In the genomic region with DNA sequence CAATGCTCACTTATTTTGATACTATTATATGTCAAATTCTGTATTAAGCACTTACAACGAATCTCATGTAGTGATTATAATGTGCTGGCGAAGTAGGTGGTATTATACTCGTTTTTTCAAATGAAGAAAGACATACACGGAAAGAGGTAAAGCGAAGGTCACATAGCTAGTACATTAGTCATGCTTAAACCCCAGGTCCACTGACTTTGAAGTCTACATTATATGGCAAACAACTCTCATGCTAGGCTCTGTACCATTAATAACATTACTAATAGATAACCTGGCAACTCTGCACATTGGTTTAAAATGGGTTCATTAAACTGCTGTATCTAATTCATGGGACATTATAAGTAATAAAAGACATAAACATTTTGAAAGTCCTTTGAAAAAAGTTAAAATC, we compare ENCODE assay signal across 14 cellular contexts. TPM values are rescaled to one million over a fixed set of nuclear protein-coding genes. Genes with fewer than 3 reads are reported as not detected.
DNase-seq lines count a peak whose midpoint lies in the region; ATAC-seq and TF ChIP-seq lines count a peak whose summit lies in the region.
"Had no signal": no experiment of that assay in that cellular context is flagged by ENCODE, and none has a peak within 500 bp of the region (broad histone marks: within the 10 kb centered on the region; RNA-seq: fewer than 3 reads in every experiment).

No MANE protein-coding gene starts in this region.

- intact Hi-C loops in esophagus squamous epithelium (cut with DNase I) = no loop called here

- no peak overlapping the region for H3K27ac ChIP-seq in thymus (ENCODE audit: low read depth)
- peak overlapping the region in 1 of 4 donors; percentile 60 for H3K27ac ChIP-seq in esophagus squamous epithelium
- H3K27ac ChIP-seq: colonic mucosa, stomach had no signal

- WGBS in thymus = 47% methylated on average over 5 of the region's 5 CpGs
- 31 to 40% methylated on average over 5 of the region's 5 CpGs for WGBS in esophagus squamous epithelium, 2 donors

- H3K36me3 ChIP-seq in thymus (ENCODE audit: control insufficient read depth, insufficient read depth) (peaks cover 4% of the 10 kb centered on the region), esophagus squamous epithelium (no peaks in the 10 kb centered on the region)
- H3K36me3 ChIP-seq: colonic mucosa, stomach had no signal

- H3K27me3 Mint-ChIP-seq in activated naive CD4-positive, alpha-beta T cell treated with anti-CD3 and anti-CD28 coated beads, Interleukin-2, amount 50 U/mL, for 24 hours = no peaks in the 10 kb centered on the region
- H3K27me3 Mint-ChIP-seq in T-cell = no peaks in the 10 kb centered on the region
- no peaks in the 10 kb centered on the region for H3K27me3 Mint-ChIP-seq in effector memory CD8-positive, alpha-beta T cell

- CTCF ChIA-PET in T-cell (lab: Charles Lee) = interaction anchor here in 1 of 2 donors (1.0 to 1.4 kb wide), 3 partner anchors 11 to 21 kb away, joined by 4 to 6 read pairs (median 5); no protein-coding TSS in a partner anchor

- peak overlapping the region; percentile 85 for H3K4me3 Mint-ChIP-seq in activated naive CD4-positive, alpha-beta T cell treated with anti-CD3 and anti-CD28 coated beads, Interleukin-2, amount 50 U/mL, for 24 hours
- peak overlapping the region; percentile 74 to 95 (median 81) for H3K4me3 Mint-ChIP-seq in T-cell
- peak overlapping the region; percentile 59 to 83 for H3K4me3 Mint-ChIP-seq in effector memory CD8-positive, alpha-beta T cell

- no peak for TF ChIP-seq POLR2A in esophagus squamous epithelium (IDR thresholded peaks at IDR 0.05)

- H3K36me3 Mint-ChIP-seq in activated naive CD4-positive, alpha-beta T cell treated with anti-CD3 and anti-CD28 coated beads, Interleukin-2, amount 50 U/mL, for 24 hours = peaks cover 5% of the 10 kb centered on the region
- peaks cover 48% of the 10 kb centered on the region for H3K36me3 Mint-ChIP-seq in T-cell
- peaks cover 31% of the 10 kb centered on the region for H3K36me3 Mint-ChIP-seq in effector memory CD8-positive, alpha-beta T cell (ENCODE audit: insufficient read depth)

- H3K27me3 ChIP-seq in thymus (ENCODE audit: control insufficient read depth, insufficient read depth) (no peaks in the 10 kb centered on the region), esophagus squamous epithelium (no peaks in the 10 kb centered on the region)
- H3K27me3 ChIP-seq: colonic mucosa had no signal

- no peak for DNase-seq in activated naive CD4-positive, alpha-beta T cell (lab: John Stamatoyannopoulos, UW)
- DNase-seq in T-cell = no peak
- no peak for DNase-seq in effector memory CD8-positive, alpha-beta T cell
- DNase-seq in NCI-H2171 treated with DMSO at 0.1 percent for 48 hours (lab: John Stamatoyannopoulos, UW) = no peak
- DNase-seq in occipital lobe (lab: John Stamatoyannopoulos, UW) = no peak
- DNase-seq in esophagus squamous epithelium (lab: John Stamatoyannopoulos, UW) = no peak
- DNase-seq: AML-193, colonic mucosa, H7, NCI-H1105 treated with DMSO at 0.1 percent for 48 hours, NCI-H510A, stomach had no signal

- H3K9me3 ChIP-seq in thymus (ENCODE audit: control insufficient read depth) = no peaks in the 10 kb centered on the region
- H3K9me3 ChIP-seq in esophagus squamous epithelium = no peaks in the 10 kb centered on the region
- H3K9me3 ChIP-seq: colonic mucosa, stomach had no signal

- peak overlapping the region; percentile 77 for H3K27ac Mint-ChIP-seq in activated naive CD4-positive, alpha-beta T cell treated with anti-CD3 and anti-CD28 coated beads, Interleukin-2, amount 50 U/mL, for 24 hours
- peak overlapping the region; percentile 81 to 91 for H3K27ac Mint-ChIP-seq in T-cell
- peak overlapping the region in 1 of 2 donors; percentile 98 for H3K27ac Mint-ChIP-seq in effector memory CD8-positive, alpha-beta T cell

- TF ChIP-seq CTCF in esophagus squamous epithelium (IDR thresholded peaks at IDR 0.05) = no peak

- H3K4me1 Mint-ChIP-seq in activated naive CD4-positive, alpha-beta T cell treated with anti-CD3 and anti-CD28 coated beads, Interleukin-2, amount 50 U/mL, for 24 hours = peaks cover 44% of the 10 kb centered on the region
- peaks cover 38 to 46% (median 45%) of the 10 kb centered on the region in 3 donors for H3K4me1 Mint-ChIP-seq in T-cell
- peaks cover 55 to 69% of the 10 kb centered on the region in 2 donors for H3K4me1 Mint-ChIP-seq in effector memory CD8-positive, alpha-beta T cell (ENCODE audit: low read depth in 2 of 2)

- POLR2A ChIA-PET in T-cell (lab: Charles Lee) = no interaction called here

- H3K9me3 Mint-ChIP-seq in activated naive CD4-positive, alpha-beta T cell treated with anti-CD3 and anti-CD28 coated beads, Interleukin-2, amount 50 U/mL, for 24 hours = no peaks in the 10 kb centered on the region
- H3K9me3 Mint-ChIP-seq in T-cell = no peaks in the 10 kb centered on the region
- no peaks in the 10 kb centered on the region for H3K9me3 Mint-ChIP-seq in effector memory CD8-positive, alpha-beta T cell

- H3K4me3 ChIP-seq in thymus (ENCODE audit: low read length) (peak overlapping the region; percentile 48), esophagus squamous epithelium (peak overlapping the region in 2 of 4 donors; percentile 6 to 15)
- H3K4me3 ChIP-seq: colonic mucosa, stomach had no signal

- peak in 3 of 4 experiments; percentile 27 to 39 (median 32) for ATAC-seq in T-cell (replicated peaks in 1 of 4)
- ATAC-seq in effector memory CD8-positive, alpha-beta T cell (replicated peaks) = peak; percentile 25

- peaks cover 28% of the 10 kb centered on the region for H3K4me1 ChIP-seq in thymus (ENCODE audit: control insufficient read depth, insufficient read depth, low read length)
- H3K4me1 ChIP-seq in esophagus squamous epithelium = peaks cover 0 to 40% (median 9%) of the 10 kb centered on the region in 3 donors
- H3K4me1 ChIP-seq: colonic mucosa had no signal

RNA-seq across cellular contexts. Expression of gene FYB1, which starts 21.3 kb away (rescaled TPM):
- total RNA-seq in T-cell (100 to 1,000 TPM; 372 to 769 (median 428) TPM), occipital lobe (1.4 TPM), esophagus squamous epithelium (10 to 100 TPM in 3 of 4 donors, 1 to 10 TPM in 1; 2.8 to 14.1 (median 11.9) TPM)
- 52.9 TPM for polyA plus RNA-seq in thymus
- total RNA-seq: H7 had no signal

Comparison
In these comparisons a context has a peak if more than half of its experiments do, and no peak if none do; other contexts are left out.
1. RNA of gene FYB1, which starts 21.3 kb away (total RNA-seq): 372 to 769 TPM in T-cell; 2.8 to 14.1 TPM in esophagus squamous epithelium and 1.4 TPM in occipital lobe (single experiment); every median in the first group is over 10 times any median in the second.
2. Peak in every context shown above with its lines, with median percentiles within 50 percentile points of each other: H3K4me3 Mint-ChIP-seq.